ENCODE assay signal across 8 cellular contexts in the genomic region with DNA sequence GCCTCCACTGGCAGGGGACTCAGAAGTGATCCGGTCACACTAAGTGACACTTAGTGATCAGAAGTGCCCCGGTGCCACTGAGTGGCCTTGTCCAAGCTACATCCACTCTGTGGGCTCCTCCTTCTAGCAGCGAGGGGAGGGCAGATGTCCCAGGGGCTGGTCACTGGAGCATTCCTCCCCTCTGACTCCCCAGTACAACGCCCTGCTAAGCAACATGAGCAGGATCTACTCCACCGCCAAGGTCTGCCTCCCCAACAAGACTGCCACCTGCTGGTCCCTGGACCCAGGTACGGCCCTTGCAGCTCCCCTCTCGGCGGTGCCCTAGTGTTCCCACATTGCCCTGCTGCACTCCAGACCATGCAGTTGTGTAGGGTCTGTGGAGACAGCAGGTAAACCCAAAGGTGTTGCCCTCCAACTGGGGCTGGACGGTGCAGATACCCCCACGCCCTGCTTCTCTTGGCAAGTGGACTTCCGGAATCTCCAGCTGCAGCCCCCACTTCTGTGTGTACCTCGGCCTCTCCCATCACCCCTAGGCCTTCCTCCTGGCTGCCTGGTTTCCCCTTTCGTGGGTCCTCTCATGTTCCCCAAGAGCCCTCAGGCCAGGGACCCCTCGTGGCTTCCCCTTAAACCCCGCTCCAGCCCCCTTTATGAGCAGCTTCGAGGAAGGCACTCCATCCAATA. TPM values are rescaled to one million over a fixed set of nuclear protein-coding genes. Genes with fewer than 3 reads are reported as not detected.
DNase-seq lines count a peak whose midpoint lies in the region; ATAC-seq, FAIRE-seq and TF ChIP-seq lines count a peak whose summit lies in the region.

No MANE protein-coding gene starts in this region.

- intact Hi-C loops in kidney (cut with DNase I), result no loop called here

- CTCF ChIA-PET in WTC11 (lab: Charles Lee), result interaction anchor here (0.6 to 11.3 kb wide), 38 partner anchors 8 to 231 kb away, joined by 3 to 298 read pairs (median 4); a partner anchor contains a TSS

- H3K36me3 Mint-ChIP-seq in WTC11, result no peaks in the 10 kb centered on the region

- peaks cover 32% of the 10 kb centered on the region for H3K4me1 Mint-ChIP-seq in WTC11

- FAIRE-seq in kidney (lab: Jason Lieb, UNC), result no peak

- peaks cover 0 to 3% of the 10 kb centered on the region in 2 donors for H3K36me3 ChIP-seq in kidney (ENCODE audit: control insufficient read depth in 1 of 2, insufficient read depth in 2 of 2, low read length in 2 of 2)

- no peaks in the 10 kb centered on the region for H3K9me3 Mint-ChIP-seq in WTC11

- no peak overlapping the region for H3K9ac ChIP-seq in kidney (ENCODE audit: low read length in 2 of 2)

- POLR2A ChIA-PET in WTC11 (lab: Charles Lee), result interaction anchor here (1.0 to 2.0 kb wide), 6 partner anchors 34 to 220 kb away, joined by 3 to 7 read pairs (median 4); no protein-coding TSS in a partner anchor

- ATAC-seq in HG02610 (IDR thresholded peaks at IDR 0.05; ENCODE audit: unreplicated experiment) (peak; percentile 63), WTC11 (peak; percentile 75), HG02840 (IDR thresholded peaks at IDR 0.05; ENCODE audit: low FRiP score, unreplicated experiment) (no peak)

- peaks cover 28% of the 10 kb centered on the region for H3K27me3 Mint-ChIP-seq in WTC11 (ENCODE audit: low read depth)

- H3K4me3 ChIP-seq in kidney (ENCODE audit: low read length in 2 of 2), result peak overlapping the region in 1 of 2 donors; percentile 66

- H3K27ac ChIP-seq in caudate nucleus (ENCODE audit: low read depth, low read length) (no peak overlapping the region), kidney (ENCODE audit: low read depth in 2 of 2, low read length in 2 of 2) (no peak overlapping the region)

- H3K27ac Mint-ChIP-seq in WTC11, result no peak overlapping the region

- no peaks in the 10 kb centered on the region for H3K9me3 ChIP-seq in kidney (ENCODE audit: control insufficient read depth in 1 of 2, low read length in 2 of 2)

- TF ChIP-seq CTCF in WTC11 (IDR thresholded peaks at IDR 0.05) (peak; percentile 52; the same call in 1 of the 2 replicates), kidney (IDR thresholded peaks at IDR 0.05; ENCODE audit: borderline replicate concordance, extremely low read depth, insufficient read depth) (peak; percentile 62)

- peak overlapping the region; percentile 14; the same call in 1 of the 2 replicates for H3K4me3 Mint-ChIP-seq in WTC11

- H3K4me1 ChIP-seq in kidney (ENCODE audit: control insufficient read depth in 1 of 2, insufficient read depth in 1 of 2, low read depth in 1 of 2, low read length in 2 of 2), result peaks cover 3 to 12% of the 10 kb centered on the region in 2 donors

- peak; percentile 71 for DNase-seq in GM04503 (ENCODE audit: low read depth)
- peak; percentile 38 for DNase-seq in NCI-H2107 (lab: John Stamatoyannopoulos, UW)
- peak; percentile 92 for DNase-seq in WTC11 (ENCODE audit: low spot score)
- peak in 44 of 61 donors; percentile 6 to 78 (median 32) for DNase-seq in caudate nucleus (lab: John Stamatoyannopoulos, UW)
- DNase-seq in kidney, result peak; percentile 88
- peak; percentile 47 to 66 (median 56) for DNase-seq in stimulated activated CD4-positive, alpha-beta T cell treated with anti-CD3 and anti-CD28 coated beads, Interleukin-1b, Interleukin-23, amount 100 ng/mL, for 24 hours (ENCODE audit: low read depth in 4 of 4, low spot score in 1 of 4)

TF ChIP-seq in WTC11, 78 proteins besides CTCF, POLR2A, EP300 and RAD21:
- no peak for TF ChIP-seq FOXJ3 (CRISPR knock-in tag; IDR thresholded peaks at IDR 0.05; ENCODE audit: borderline replicate concordance)
- no peak for TF ChIP-seq TCF7 (CRISPR knock-in tag; IDR thresholded peaks at IDR 0.05; ENCODE audit: low read depth)
- TF ChIP-seq NFE2L1 (CRISPR knock-in tag; IDR thresholded peaks at IDR 0.05), result 0 out of 2 replicates have a peak, but pooled peaks have one; percentile 22
- TF ChIP-seq FOXP1 (CRISPR knock-in tag; IDR thresholded peaks at IDR 0.05; ENCODE audit: borderline replicate concordance), result peak; percentile 34; the same call in 1 of the 2 replicates
- TF ChIP-seq, protein P1, sequence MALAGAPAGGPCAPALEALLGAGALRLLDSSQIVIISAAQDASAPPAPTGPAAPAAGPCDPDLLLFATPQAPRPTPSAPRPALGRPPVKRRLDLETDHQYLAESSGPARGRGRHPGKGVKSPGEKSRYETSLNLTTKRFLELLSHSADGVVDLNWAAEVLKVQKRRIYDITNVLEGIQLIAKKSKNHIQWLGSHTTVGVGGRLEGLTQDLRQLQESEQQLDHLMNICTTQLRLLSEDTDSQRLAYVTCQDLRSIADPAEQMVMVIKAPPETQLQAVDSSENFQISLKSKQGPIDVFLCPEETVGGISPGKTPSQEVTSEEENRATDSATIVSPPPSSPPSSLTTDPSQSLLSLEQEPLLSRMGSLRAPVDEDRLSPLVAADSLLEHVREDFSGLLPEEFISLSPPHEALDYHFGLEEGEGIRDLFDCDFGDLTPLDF (CRISPR knock-in tag; IDR thresholded peaks at IDR 0.05), result no peak
- no peak for TF ChIP-seq JAZF1 (CRISPR knock-in tag; IDR thresholded peaks at IDR 0.05)
- TF ChIP-seq, protein P2, sequence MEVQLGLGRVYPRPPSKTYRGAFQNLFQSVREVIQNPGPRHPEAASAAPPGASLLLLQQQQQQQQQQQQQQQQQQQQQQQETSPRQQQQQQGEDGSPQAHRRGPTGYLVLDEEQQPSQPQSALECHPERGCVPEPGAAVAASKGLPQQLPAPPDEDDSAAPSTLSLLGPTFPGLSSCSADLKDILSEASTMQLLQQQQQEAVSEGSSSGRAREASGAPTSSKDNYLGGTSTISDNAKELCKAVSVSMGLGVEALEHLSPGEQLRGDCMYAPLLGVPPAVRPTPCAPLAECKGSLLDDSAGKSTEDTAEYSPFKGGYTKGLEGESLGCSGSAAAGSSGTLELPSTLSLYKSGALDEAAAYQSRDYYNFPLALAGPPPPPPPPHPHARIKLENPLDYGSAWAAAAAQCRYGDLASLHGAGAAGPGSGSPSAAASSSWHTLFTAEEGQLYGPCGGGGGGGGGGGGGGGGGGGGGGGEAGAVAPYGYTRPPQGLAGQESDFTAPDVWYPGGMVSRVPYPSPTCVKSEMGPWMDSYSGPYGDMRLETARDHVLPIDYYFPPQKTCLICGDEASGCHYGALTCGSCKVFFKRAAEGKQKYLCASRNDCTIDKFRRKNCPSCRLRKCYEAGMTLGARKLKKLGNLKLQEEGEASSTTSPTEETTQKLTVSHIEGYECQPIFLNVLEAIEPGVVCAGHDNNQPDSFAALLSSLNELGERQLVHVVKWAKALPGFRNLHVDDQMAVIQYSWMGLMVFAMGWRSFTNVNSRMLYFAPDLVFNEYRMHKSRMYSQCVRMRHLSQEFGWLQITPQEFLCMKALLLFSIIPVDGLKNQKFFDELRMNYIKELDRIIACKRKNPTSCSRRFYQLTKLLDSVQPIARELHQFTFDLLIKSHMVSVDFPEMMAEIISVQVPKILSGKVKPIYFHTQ (CRISPR knock-in tag; IDR thresholded peaks at IDR 0.05), result no peak
- 0 out of 2 replicates have a peak, but pooled peaks have one; percentile 38 for TF ChIP-seq ESRRA (CRISPR knock-in tag; IDR thresholded peaks at IDR 0.05; ENCODE audit: borderline replicate concordance)
- TF ChIP-seq, protein P3, sequence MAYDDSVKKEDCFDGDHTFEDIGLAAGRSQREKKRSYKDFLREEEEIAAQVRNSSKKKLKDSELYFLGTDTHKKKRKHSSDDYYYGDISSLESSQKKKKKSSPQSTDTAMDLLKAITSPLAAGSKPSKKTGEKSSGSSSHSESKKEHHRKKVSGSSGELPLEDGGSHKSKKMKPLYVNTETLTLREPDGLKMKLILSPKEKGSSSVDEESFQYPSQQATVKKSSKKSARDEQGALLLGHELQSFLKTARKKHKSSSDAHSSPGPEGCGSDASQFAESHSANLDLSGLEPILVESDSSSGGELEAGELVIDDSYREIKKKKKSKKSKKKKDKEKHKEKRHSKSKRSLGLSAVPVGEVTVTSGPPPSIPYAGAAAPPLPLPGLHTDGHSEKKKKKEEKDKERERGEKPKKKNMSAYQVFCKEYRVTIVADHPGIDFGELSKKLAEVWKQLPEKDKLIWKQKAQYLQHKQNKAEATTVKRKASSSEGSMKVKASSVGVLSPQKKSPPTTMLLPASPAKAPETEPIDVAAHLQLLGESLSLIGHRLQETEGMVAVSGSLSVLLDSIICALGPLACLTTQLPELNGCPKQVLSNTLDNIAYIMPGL (CRISPR knock-in tag; IDR thresholded peaks at IDR 0.05), result peak; percentile 60; the same call in 1 of the 2 replicates
- TF ChIP-seq HMGA2 (CRISPR knock-in tag; IDR thresholded peaks at IDR 0.05), result no peak
- TF ChIP-seq GABPB1 (CRISPR knock-in tag; IDR thresholded peaks at IDR 0.05), result no peak
TF ChIP-seq in WTC11: peak in this region for 4.

RNA-seq across cellular contexts. Expression of a gene that starts 2.1 kb away (rescaled TPM):
- 7.0 to 8.1 TPM (median 7.8 TPM) in 3 replicates for total RNA-seq in WTC11 (2021)
- total RNA-seq in kidney, result 4.3 TPM
- 12.9 TPM for polyA plus RNA-seq in kidney (ENCODE audit: insufficient read depth, low read depth, low replicate concordance)

RNA-seq across cellular contexts. Expression of a gene that starts 32.8 kb away (rescaled TPM):
- total RNA-seq in WTC11 (2021) (27.0 to 35.1 TPM (median 28.7 TPM) in 3 replicates), kidney (51.1 TPM)
- 38.4 TPM for polyA plus RNA-seq in kidney (ENCODE audit: insufficient read depth, low read depth, low replicate concordance)

RNA-seq across cellular contexts. Expression of a gene that starts 44.2 kb away (rescaled TPM):
- total RNA-seq in WTC11 (2021) (2.1 to 2.4 TPM (median 2.3 TPM) in 3 replicates), kidney (0.57 TPM)
- 4.8 TPM for polyA plus RNA-seq in kidney (ENCODE audit: insufficient read depth, low read depth, low replicate concordance)

Comparison
In these comparisons a context has a peak if more than half of its experiments do, and no peak if none do; other contexts are left out.
1. DNase-seq: peak in every context shown above with its lines; median percentile 92 in WTC11; 88 in kidney; 71 in GM04503; 56 in stimulated activated CD4-positive, alpha-beta T cell treated with anti-CD3 and anti-CD28 coated beads, Interleukin-1b, Interleukin-23, amount 100 ng/mL, for 24 hours; 38 in NCI-H2107; 32 in caudate nucleus.